In genomic region chr12:125081427-125081826, GRCh38 we compare ENCODE assay signal across 17 cellular contexts. TPM values are rescaled to one million over a fixed set of nuclear protein-coding genes. Genes with fewer than 3 reads are reported as not detected.
DNase-seq lines count a peak whose midpoint lies in the region; ATAC-seq lines count a peak whose summit lies in the region.
"Had no signal": no experiment of that assay in that cellular context is flagged by ENCODE, and none has a peak within 500 bp of the region (broad histone marks: within the 10 kb centered on the region; RNA-seq: fewer than 3 reads in every experiment).

No MANE protein-coding gene starts in this region.

- peak overlapping the region; percentile 75 to 91 for H3K27ac ChIP-seq in esophagus (ENCODE audit: low read depth in 2 of 2, low read length in 1 of 2)
- H3K27ac ChIP-seq: psoas muscle, upper lobe of right lung had no signal

- WGBS in esophagus, 2 donors = 59 to 73% methylated on average over 11 of the region's 11 CpGs

- H3K36me3 ChIP-seq in esophagus (ENCODE audit: control insufficient read depth in 2 of 2, insufficient read depth in 2 of 2, low read length in 1 of 2) = peaks cover 6 to 23% of the 10 kb centered on the region in 2 donors

- no peaks in the 10 kb centered on the region for H3K27me3 ChIP-seq in esophagus (ENCODE audit: control insufficient read depth in 1 of 2, insufficient read depth in 2 of 2, low read length in 2 of 2)
- H3K27me3 ChIP-seq: upper lobe of right lung had no signal

- DNase-seq in COLO668 (lab: John Stamatoyannopoulos, UW; ENCODE audit: unreplicated experiment) (peak; percentile 97), NCI-H1417 (lab: John Stamatoyannopoulos, UW) (peak; percentile 92 to 99 (median 99)), NCI-H345 (lab: John Stamatoyannopoulos, UW) (peak; percentile 99), AG08396 (ENCODE audit: low spot score) (no peak), NCI-H82 (lab: John Stamatoyannopoulos, UW) (no peak)
- DNase-seq in activated effector memory CD4-positive, alpha-beta T cell treated with anti-CD3 and anti-CD28 coated beads, Interleukin-2, amount 50 U/mL, for 16 hours = no peak
- DNase-seq: activated CD4-positive, alpha-beta memory T cell treated with anti-CD3 and anti-CD28 coated beads, Interleukin-2, amount 10 ng/mL, durations not matched to agents 7 days and 5 days; activated gamma-delta T cell; effector memory CD4-positive, alpha-beta T cell; EL; NCI-H226; RPMI8226; T1000; upper lobe of right lung had no signal

- ATAC-seq in GM18517 (IDR thresholded peaks at IDR 0.05; ENCODE audit: unreplicated experiment) = no peak
- ATAC-seq: psoas muscle, upper lobe of right lung had no signal

- H3K4me3 ChIP-seq in esophagus (ENCODE audit: low read depth in 1 of 2, low read length in 2 of 2) = no peak overlapping the region
- H3K4me3 ChIP-seq: psoas muscle, upper lobe of right lung had no signal

- no peaks in the 10 kb centered on the region for H3K9me3 ChIP-seq in esophagus (ENCODE audit: control insufficient read depth in 2 of 2, insufficient read depth in 1 of 2, low read depth in 1 of 2, low read length in 1 of 2)
- H3K9me3 ChIP-seq: psoas muscle, upper lobe of right lung had no signal

- H3K4me1 ChIP-seq in esophagus (ENCODE audit: control insufficient read depth in 2 of 2, insufficient read depth in 2 of 2, low read length in 1 of 2) = no peaks in the 10 kb centered on the region
- H3K4me1 ChIP-seq: psoas muscle, upper lobe of right lung had no signal

RNA-seq across cellular contexts. Expression of gene AACS, which starts 16.2 kb away (rescaled TPM):
- 10 to 100 TPM; 24.3 to 26.9 TPM for polyA plus RNA-seq in esophagus

Comparison
In these comparisons a context has a peak if more than half of its experiments do, and no peak if none do; other contexts are left out.
1. DNase-seq: peak in COLO668 (single experiment), NCI-H1417 (3 of 3) and NCI-H345 (single experiment); none in activated effector memory CD4-positive, alpha-beta T cell treated with anti-CD3 and anti-CD28 coated beads, Interleukin-2, amount 50 U/mL, for 16 hours (single experiment), AG08396 (single experiment) and NCI-H82 (single experiment).